8 cellular contexts compared by ENCODE assay signal in the genomic region with DNA sequence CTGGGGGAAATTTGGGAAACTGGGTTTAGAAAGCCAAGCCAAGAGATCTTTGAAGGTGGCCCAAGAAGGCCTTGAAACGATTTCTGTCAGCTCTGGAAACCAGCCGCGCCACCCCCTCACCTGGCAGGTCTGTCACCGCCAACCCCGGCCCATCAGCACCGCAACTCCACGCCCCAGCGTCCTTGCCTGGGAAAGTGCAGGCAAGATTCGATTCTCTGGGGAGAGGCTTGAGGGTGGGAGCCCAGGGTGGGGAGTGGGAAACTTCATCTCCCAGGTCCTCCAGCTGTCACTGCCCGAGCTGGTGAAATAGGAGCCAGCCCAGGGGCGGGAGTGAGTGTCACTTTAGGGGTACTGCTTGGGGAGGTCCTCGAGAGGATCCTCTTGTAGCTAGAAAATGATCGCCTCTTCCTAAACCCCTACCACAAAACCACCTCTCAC. TPM values are rescaled to one million over a fixed set of nuclear protein-coding genes. Genes with fewer than 3 reads are reported as not detected.
DNase-seq lines count a peak whose midpoint lies in the region; ATAC-seq and FAIRE-seq lines count a peak whose summit lies in the region.

No MANE protein-coding gene starts in this region.

- H3K27ac ChIP-seq in ACC112 (ENCODE audit: low read depth, low read length), result no peak overlapping the region
- no peak overlapping the region for H3K27ac ChIP-seq in naive thymus-derived CD4-positive, alpha-beta T cell (ENCODE audit: low read depth, low read length)

- CTCF ChIA-PET in naive thymus-derived CD4-positive, alpha-beta T cell (lab: Charles Lee), result no interaction called here

- H3K4me3 Mint-ChIP-seq in central memory CD8-positive, alpha-beta T cell, result peak overlapping the region; percentile 81
- peak overlapping the region; percentile 16 to 88 (median 76) for H3K4me3 Mint-ChIP-seq in naive thymus-derived CD4-positive, alpha-beta T cell

- peaks cover 3% of the 10 kb centered on the region for H3K4me1 ChIP-seq in ACC112 (ENCODE audit: control insufficient read depth, insufficient read depth, low read length, unreplicated experiment)
- peaks cover 5 to 8% of the 10 kb centered on the region in 2 donors for H3K4me1 ChIP-seq in naive thymus-derived CD4-positive, alpha-beta T cell (ENCODE audit: control insufficient read depth in 2 of 2, insufficient read depth in 2 of 2, low read length in 2 of 2)

- no peaks in the 10 kb centered on the region for H3K79me2 ChIP-seq in ACC112 (ENCODE audit: control insufficient read depth, insufficient read depth, low read length, unreplicated experiment)

- H3K27me3 Mint-ChIP-seq in central memory CD8-positive, alpha-beta T cell, result no peaks in the 10 kb centered on the region
- peaks cover 0 to 42% (median 0%) of the 10 kb centered on the region in 5 donors for H3K27me3 Mint-ChIP-seq in naive thymus-derived CD4-positive, alpha-beta T cell

- FAIRE-seq in frontal cortex (lab: Jason Lieb, UNC), result no peak

- peaks cover 43% of the 10 kb centered on the region for H3K27me3 ChIP-seq in ACC112 (ENCODE audit: insufficient read depth, low read length)
- H3K27me3 ChIP-seq in naive thymus-derived CD4-positive, alpha-beta T cell (ENCODE audit: control insufficient read depth in 2 of 2, insufficient read depth in 2 of 2, low read length in 2 of 2), result no peaks in the 10 kb centered on the region

- DNase-seq in MV-4-11 (lab: John Stamatoyannopoulos, UW), result peak; percentile 34
- no peak for DNase-seq in central memory CD8-positive, alpha-beta T cell (ENCODE audit: low spot score in 2 of 2)
- DNase-seq in naive thymus-derived CD4-positive, alpha-beta T cell, result peak in 1 of 9 donors; percentile 16
- no peak for DNase-seq in NCI-H1048 (lab: John Stamatoyannopoulos, UW)
- no peak for DNase-seq in frontal cortex (ENCODE audit: low spot score in 2 of 2)
- DNase-seq in NCI-H2081 (lab: John Stamatoyannopoulos, UW), result no peak

- peak overlapping the region; percentile 79; the same call in 1 of the 2 replicates for H3K4me3 ChIP-seq in ACC112 (ENCODE audit: low read depth, low read length)
- peak overlapping the region; percentile 35 for H3K4me3 ChIP-seq in naive thymus-derived CD4-positive, alpha-beta T cell (ENCODE audit: low read length)

- intact Hi-C loops in naive thymus-derived CD4-positive, alpha-beta T cell (cut with micrococcal nuclease), result loop anchor here (1.0 to 10.0 kb wide), 9 partner anchors 29 to 1581 kb away; a partner anchor contains a TSS

- no peaks in the 10 kb centered on the region for H3K36me3 Mint-ChIP-seq in central memory CD8-positive, alpha-beta T cell (ENCODE audit: insufficient read depth)
- peaks cover 0 to 23% (median 6%) of the 10 kb centered on the region in 5 donors for H3K36me3 Mint-ChIP-seq in naive thymus-derived CD4-positive, alpha-beta T cell

- POLR2A ChIA-PET in naive thymus-derived CD4-positive, alpha-beta T cell (lab: Charles Lee), result interaction anchor here (0.9 kb wide), 1 partner anchor 67 kb away, joined by 5 read pairs; a partner anchor contains a TSS

- no peaks in the 10 kb centered on the region for H3K9me3 Mint-ChIP-seq in central memory CD8-positive, alpha-beta T cell
- H3K9me3 Mint-ChIP-seq in naive thymus-derived CD4-positive, alpha-beta T cell, result peaks cover 0 to 2% (median 0%) of the 10 kb centered on the region in 11 donors

- peak; percentile 13 for ATAC-seq in GM21447 (IDR thresholded peaks at IDR 0.05; ENCODE audit: unreplicated experiment)
- ATAC-seq in central memory CD8-positive, alpha-beta T cell (replicated peaks; ENCODE audit: extremely low read depth, poor library complexity, severe bottlenecking), result peak; percentile 15
- ATAC-seq in naive thymus-derived CD4-positive, alpha-beta T cell, result no peak

- H3K9me3 ChIP-seq in naive thymus-derived CD4-positive, alpha-beta T cell (ENCODE audit: control insufficient read depth in 2 of 3, low read length in 3 of 3), result no peaks in the 10 kb centered on the region

- H3K36me3 ChIP-seq in ACC112 (ENCODE audit: insufficient read depth, low read length), result no peaks in the 10 kb centered on the region
- peaks cover 0 to 19% (median 0%) of the 10 kb centered on the region in 3 experiments for H3K36me3 ChIP-seq in naive thymus-derived CD4-positive, alpha-beta T cell (ENCODE audit: control insufficient read depth in 2 of 3, insufficient read depth in 3 of 3, low read length in 3 of 3)

- H2AFZ ChIP-seq in ACC112 (ENCODE audit: low read length, unreplicated experiment), result no peak overlapping the region

- no peak overlapping the region for H3K27ac Mint-ChIP-seq in central memory CD8-positive, alpha-beta T cell (ENCODE audit: low read depth)
- peak overlapping the region in 6 of 9 donors; percentile 28 to 70 (median 36) for H3K27ac Mint-ChIP-seq in naive thymus-derived CD4-positive, alpha-beta T cell

- H3K4me1 Mint-ChIP-seq in central memory CD8-positive, alpha-beta T cell, result no peaks in the 10 kb centered on the region
- H3K4me1 Mint-ChIP-seq in naive thymus-derived CD4-positive, alpha-beta T cell, result peaks cover 2 to 29% (median 19%) of the 10 kb centered on the region in 7 donors

RNA-seq across cellular contexts. Expression of a gene that starts 2.2 kb away (rescaled TPM):
- 10 to 100 TPM in 1 of 5 experiments, 1 to 10 TPM in 3, under 1 TPM in 1; 0.17 to 33.1 (median 4.5) TPM for total RNA-seq in naive thymus-derived CD4-positive, alpha-beta T cell
- 1 to 10 TPM; 6.8 to 9.8 TPM for polyA plus RNA-seq in naive thymus-derived CD4-positive, alpha-beta T cell
- 1.6 TPM for total RNA-seq in frontal cortex
